10 cellular contexts compared by ENCODE assay signal in the genomic region with DNA sequence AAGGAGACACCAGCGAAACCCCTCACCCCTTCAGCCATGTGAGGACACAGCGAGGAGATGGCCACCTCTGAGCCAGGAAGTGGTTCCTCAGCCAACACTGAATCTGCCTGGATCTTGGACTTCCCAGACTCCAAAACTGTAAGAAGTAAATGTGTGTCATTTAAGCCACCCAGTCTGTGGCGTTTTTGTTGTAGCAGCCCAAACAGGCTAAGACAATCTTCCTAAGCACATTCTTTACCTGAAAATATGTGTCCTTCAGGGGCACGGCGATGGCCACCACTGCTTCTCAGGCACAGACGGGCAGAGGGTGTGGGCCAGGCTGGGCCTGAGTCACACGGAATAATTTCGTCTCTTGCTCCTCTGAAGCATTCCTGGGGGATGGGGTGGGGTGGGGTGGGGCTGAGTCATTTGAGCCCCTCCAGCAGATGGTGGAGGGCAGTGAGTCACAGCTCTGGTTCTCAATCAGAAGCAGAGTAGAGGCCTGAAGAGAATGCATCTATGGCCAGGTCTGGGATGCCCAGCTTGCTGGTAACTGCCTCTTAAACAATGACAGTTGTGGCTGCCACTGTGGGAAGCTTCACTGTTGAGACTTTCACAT.
DNase-seq lines count a peak whose midpoint lies in the region; FAIRE-seq and TF ChIP-seq lines count a peak whose summit lies in the region.
"Had no signal": no experiment of that assay in that cellular context is flagged by ENCODE, and none has a peak within 500 bp of the region (broad histone marks: within the 10 kb centered on the region; RNA-seq: fewer than 3 reads in every experiment).

No MANE protein-coding gene starts in this region.

- peak overlapping the region; percentile 58 for H3K4me2 ChIP-seq in astrocyte (ENCODE audit: low read length)
- H3K4me2 ChIP-seq in mesendoderm (ENCODE audit: low read length): no peak overlapping the region

- H3K27me3 ChIP-seq in astrocyte (ENCODE audit: insufficient read depth, low read length) (no peaks in the 10 kb centered on the region), mesendoderm (ENCODE audit: insufficient read depth, low read length, poor library complexity) (no peaks in the 10 kb centered on the region), Peyer's patch (no peaks in the 10 kb centered on the region)

- peak overlapping the region; percentile 77 for H3K9ac ChIP-seq in astrocyte (ENCODE audit: low read length)
- H3K9ac ChIP-seq in mesendoderm (ENCODE audit: low read length): no peak overlapping the region

- CTCF ChIA-PET in AG04449 (lab: Yijun Ruan, JAX): interaction anchor here (1.1 to 2.1 kb wide), 3 partner anchors 41 to 456 kb away, joined by 4 to 5 read pairs (median 4); no protein-coding TSS in a partner anchor

- H2BK120ac ChIP-seq in mesendoderm (ENCODE audit: low read depth, low read length): no peak overlapping the region

- no peak for TF ChIP-seq POLR2A in Peyer's patch (IDR thresholded peaks at IDR 0.05)

- no CpG with 5 or more reads among the region's 8 CpGs for WGBS in mesendoderm (ENCODE audit: extremely low coverage, insufficient coverage, low lambda C conversion rate)

- peaks cover 5% of the 10 kb centered on the region for H3K36me3 Mint-ChIP-seq in astrocyte (ENCODE audit: low read depth, unreplicated experiment)

- TF ChIP-seq CTCF in AG04449 (IDR thresholded peaks at IDR 0.05; ENCODE audit: insufficient read depth, low read length, missing control alignments) (no peak), HFF-Myc (IDR thresholded peaks at IDR 0.05; ENCODE audit: low read depth, low read length, missing control alignments) (no peak), astrocyte (IDR thresholded peaks at IDR 0.05; ENCODE audit: insufficient read depth, low read depth, low read length) (no peak), Peyer's patch (IDR thresholded peaks at IDR 0.05) (no peak)

- no peaks in the 10 kb centered on the region for H3K79me1 ChIP-seq in mesendoderm (ENCODE audit: low read length)

- no peak overlapping the region for H3K18ac ChIP-seq in mesendoderm (ENCODE audit: low read length)

- H3K27me3 Mint-ChIP-seq in astrocyte (ENCODE audit: low read depth, unreplicated experiment): no peaks in the 10 kb centered on the region

- H3K4ac ChIP-seq in mesendoderm (ENCODE audit: low read depth, low read length): no peak overlapping the region

- H4K8ac ChIP-seq in mesendoderm (ENCODE audit: low read depth, low read length): no peak overlapping the region

- H4K20me1 ChIP-seq in astrocyte (ENCODE audit: insufficient read depth, low read length): no peaks in the 10 kb centered on the region

- H3K36me3 ChIP-seq in astrocyte (ENCODE audit: insufficient read depth, low read length) (no peaks in the 10 kb centered on the region), mesendoderm (ENCODE audit: control insufficient read depth, insufficient read depth, low read length) (no peaks in the 10 kb centered on the region), Peyer's patch (no peaks in the 10 kb centered on the region)

- H4K5ac ChIP-seq in mesendoderm (ENCODE audit: low read length): no peak overlapping the region

- intact Hi-C loops in posterior vena cava (cut with DNase I): no loop called here

- peaks cover 17% of the 10 kb centered on the region for H3K4me1 Mint-ChIP-seq in astrocyte (ENCODE audit: low read depth, unreplicated experiment)

- DNase-seq in AG04449 (ENCODE audit: low read depth, low spot score) (peak; percentile 78), HFF-Myc (ENCODE audit: extremely low read depth, low read depth) (peak; percentile 87), astrocyte (ENCODE audit: low read depth) (peak; percentile 95), mesendoderm (peak; percentile 74), Peyer's patch (no peak), NCI-H2227 treated with DMSO at 0.1 percent for 48 hours (lab: John Stamatoyannopoulos, UW) (no peak), NCI-H1105 treated with DMSO at 0.1 percent for 48 hours (lab: John Stamatoyannopoulos, UW) (no peak), posterior vena cava (ENCODE audit: low spot score) (no peak)
- DNase-seq: effector memory CD4-positive, alpha-beta T cell; NCI-H2029 had no signal

- H2AFZ ChIP-seq in astrocyte (ENCODE audit: low read depth, low read length): peak overlapping the region; percentile 69

- H3K23ac ChIP-seq in mesendoderm (ENCODE audit: low read length): no peak overlapping the region

- H3K56ac ChIP-seq in mesendoderm (ENCODE audit: low read length): no peak overlapping the region

- peaks cover 18% of the 10 kb centered on the region for H3K9me3 Mint-ChIP-seq in astrocyte (ENCODE audit: unreplicated experiment)

- H3K79me2 ChIP-seq in astrocyte (ENCODE audit: insufficient read depth, low read length) (no peaks in the 10 kb centered on the region), mesendoderm (ENCODE audit: control insufficient read depth, insufficient read depth, low read length) (no peaks in the 10 kb centered on the region)

- H3K9me3 ChIP-seq in astrocyte (ENCODE audit: insufficient read depth, low read depth, low read length): no peaks in the 10 kb centered on the region
- no peaks in the 10 kb centered on the region for H3K9me3 ChIP-seq in Peyer's patch

- H2BK15ac ChIP-seq in mesendoderm (replicated peaks; ENCODE audit: low read depth): no peak overlapping the region

- peak overlapping the region; percentile 88 for H3K27ac Mint-ChIP-seq in astrocyte (ENCODE audit: unreplicated experiment)

- peak; percentile 62 for FAIRE-seq in astrocyte (lab: Jason Lieb, UNC)

- POLR2A ChIA-PET in AG04449 (lab: Yijun Ruan, JAX): interaction anchor here (0.9 to 2.3 kb wide), 3 partner anchors 9 to 433 kb away, joined by 3 to 7 read pairs (median 3); no protein-coding TSS in a partner anchor

- H3K27ac ChIP-seq in astrocyte (ENCODE audit: low read depth, low read length) (peak overlapping the region; percentile 99), mesendoderm (ENCODE audit: low read depth, low read length) (no peak overlapping the region), Peyer's patch (peak overlapping the region in 1 of 4 donors; percentile 61)

- no peak overlapping the region for H3K4me3 Mint-ChIP-seq in astrocyte (ENCODE audit: unreplicated experiment)

- H3K4me3 ChIP-seq in AG04449 (ENCODE audit: low read depth, low read length): no peak overlapping the region
- H3K4me3 ChIP-seq in HFF-Myc (replicated peaks; ENCODE audit: low read depth, low read length): no peak overlapping the region
- H3K4me3 ChIP-seq in astrocyte (ENCODE audit: insufficient read depth, low read depth, low read length): peak overlapping the region; percentile 14
- no peak overlapping the region for H3K4me3 ChIP-seq in mesendoderm (ENCODE audit: low read length)
- no peak overlapping the region for H3K4me3 ChIP-seq in Peyer's patch

- peaks cover 45% of the 10 kb centered on the region for H3K4me1 ChIP-seq in astrocyte (ENCODE audit: insufficient read depth, low read length)
- H3K4me1 ChIP-seq in mesendoderm (ENCODE audit: control insufficient read depth, low read depth, low read length): no peaks in the 10 kb centered on the region
- H3K4me1 ChIP-seq in Peyer's patch: no peaks in the 10 kb centered on the region

- H2AK5ac ChIP-seq in mesendoderm (ENCODE audit: low read length): no peak overlapping the region

- H2BK5ac ChIP-seq in mesendoderm (ENCODE audit: low read length): no peak overlapping the region

Comparison
In these comparisons a context has a peak if more than half of its experiments do, and no peak if none do; other contexts are left out.
1. DNase-seq: peak in AG04449 (single experiment), HFF-Myc (single experiment), astrocyte (single experiment) and mesendoderm (single experiment); none in Peyer's patch (0 of 3), NCI-H2227 treated with DMSO at 0.1 percent for 48 hours (single experiment), NCI-H1105 treated with DMSO at 0.1 percent for 48 hours (single experiment) and posterior vena cava (single experiment).